In genomic region chr14:20306079-20306423, GRCh38 we compare ENCODE assay signal across 8 cellular contexts. TPM values are rescaled to one million over a fixed set of nuclear protein-coding genes. Genes with fewer than 3 reads are reported as not detected.
DNase-seq lines count a peak whose midpoint lies in the region; ATAC-seq lines count a peak whose summit lies in the region.

No MANE protein-coding gene starts in this region.

- H3K27ac Mint-ChIP-seq in stimulated activated naive CD8-positive, alpha-beta T cell treated with anti-CD3 and anti-CD28 coated beads, Interleukin-15, Interleukin-2, amounts not matched to agents 100 ng/mL and 50 ng/mL, for 24 hours, result peak overlapping the region; percentile 92
- H3K27ac Mint-ChIP-seq in activated T-helper 2 cell treated with anti-CD3 and anti-CD28 coated beads, Interferon-gamma antibody, Interleukin-2, Interleukin-4, amounts not matched to agents 10 μg/mL and 5 μg/mL and 100 μg/mL, durations not matched to agents 14 hours and 24 hours and 36 hours, result peak overlapping the region; percentile 86
- H3K27ac Mint-ChIP-seq in memory B cell, result peak overlapping the region; percentile 68

- H3K9me3 Mint-ChIP-seq in stimulated activated naive CD8-positive, alpha-beta T cell treated with anti-CD3 and anti-CD28 coated beads, Interleukin-15, Interleukin-2, amounts not matched to agents 100 ng/mL and 50 ng/mL, for 24 hours, result no peaks in the 10 kb centered on the region
- no peaks in the 10 kb centered on the region for H3K9me3 Mint-ChIP-seq in activated T-helper 2 cell treated with anti-CD3 and anti-CD28 coated beads, Interferon-gamma antibody, Interleukin-2, Interleukin-4, amounts not matched to agents 10 μg/mL and 5 μg/mL and 100 μg/mL, durations not matched to agents 14 hours and 24 hours and 36 hours
- H3K9me3 Mint-ChIP-seq in memory B cell, result no peaks in the 10 kb centered on the region

- no peak for ATAC-seq in stimulated activated naive CD8-positive, alpha-beta T cell treated with anti-CD3 and anti-CD28 coated beads, Interleukin-15, Interleukin-2, amounts not matched to agents 100 U/mL and 50 U/mL, for 24 hours
- no peak for ATAC-seq in memory B cell (ENCODE audit: low read depth)

- intact Hi-C loops in activated T-helper 2 cell treated with anti-CD3 and anti-CD28 coated beads, Interferon-gamma antibody, Interleukin-2, Interleukin-4, amounts not matched to agents 10 μg/mL and 5 μg/mL and 100 μg/mL, durations not matched to agents 14 hours and 24 hours and 36 hours (cut with micrococcal nuclease), result no loop called here

- no peak for DNase-seq in stimulated activated naive CD8-positive, alpha-beta T cell treated with anti-CD3 and anti-CD28 coated beads, Interleukin-15, Interleukin-2, amounts not matched to agents 100 U/mL and 50 U/mL, for 24 hours
- DNase-seq in activated T-helper 2 cell treated with anti-CD3 and anti-CD28 coated beads, Interferon-gamma antibody, Interleukin-2, Interleukin-4, amounts not matched to agents 10 μg/mL and 5 μg/mL and 100 μg/mL, durations not matched to agents 14 hours and 24 hours and 36 hours (ENCODE audit: low spot score), result no peak
- DNase-seq in memory B cell (ENCODE audit: low spot score in 2 of 2) (no peak), MV-4-11 (lab: John Stamatoyannopoulos, UW) (no peak), medulla oblongata (ENCODE audit: extremely low spot score) (no peak), NAMALWA (ENCODE audit: low spot score) (no peak), NCI-H345 (lab: John Stamatoyannopoulos, UW) (no peak)

- peaks cover 28% of the 10 kb centered on the region for H3K4me1 Mint-ChIP-seq in stimulated activated naive CD8-positive, alpha-beta T cell treated with anti-CD3 and anti-CD28 coated beads, Interleukin-15, Interleukin-2, amounts not matched to agents 100 ng/mL and 50 ng/mL, for 24 hours (ENCODE audit: low read depth)
- H3K4me1 Mint-ChIP-seq in activated T-helper 2 cell treated with anti-CD3 and anti-CD28 coated beads, Interferon-gamma antibody, Interleukin-2, Interleukin-4, amounts not matched to agents 10 μg/mL and 5 μg/mL and 100 μg/mL, durations not matched to agents 14 hours and 24 hours and 36 hours (ENCODE audit: low read depth), result peaks cover 29% of the 10 kb centered on the region
- H3K4me1 Mint-ChIP-seq in memory B cell, result peaks cover 22% of the 10 kb centered on the region

- peak overlapping the region; percentile 95 for H3K4me3 Mint-ChIP-seq in stimulated activated naive CD8-positive, alpha-beta T cell treated with anti-CD3 and anti-CD28 coated beads, Interleukin-15, Interleukin-2, amounts not matched to agents 100 ng/mL and 50 ng/mL, for 24 hours
- H3K4me3 Mint-ChIP-seq in activated T-helper 2 cell treated with anti-CD3 and anti-CD28 coated beads, Interferon-gamma antibody, Interleukin-2, Interleukin-4, amounts not matched to agents 10 μg/mL and 5 μg/mL and 100 μg/mL, durations not matched to agents 14 hours and 24 hours and 36 hours (ENCODE audit: low read depth), result peak overlapping the region; percentile 92
- peak overlapping the region; percentile 89 for H3K4me3 Mint-ChIP-seq in memory B cell

- peaks cover 8% of the 10 kb centered on the region for H3K36me3 Mint-ChIP-seq in stimulated activated naive CD8-positive, alpha-beta T cell treated with anti-CD3 and anti-CD28 coated beads, Interleukin-15, Interleukin-2, amounts not matched to agents 100 ng/mL and 50 ng/mL, for 24 hours (ENCODE audit: low read depth)
- H3K36me3 Mint-ChIP-seq in activated T-helper 2 cell treated with anti-CD3 and anti-CD28 coated beads, Interferon-gamma antibody, Interleukin-2, Interleukin-4, amounts not matched to agents 10 μg/mL and 5 μg/mL and 100 μg/mL, durations not matched to agents 14 hours and 24 hours and 36 hours (ENCODE audit: low read depth), result peaks cover 16% of the 10 kb centered on the region
- H3K36me3 Mint-ChIP-seq in memory B cell, result peaks cover 15% of the 10 kb centered on the region

- H3K27me3 Mint-ChIP-seq in stimulated activated naive CD8-positive, alpha-beta T cell treated with anti-CD3 and anti-CD28 coated beads, Interleukin-15, Interleukin-2, amounts not matched to agents 100 ng/mL and 50 ng/mL, for 24 hours, result no peaks in the 10 kb centered on the region
- H3K27me3 Mint-ChIP-seq in activated T-helper 2 cell treated with anti-CD3 and anti-CD28 coated beads, Interferon-gamma antibody, Interleukin-2, Interleukin-4, amounts not matched to agents 10 μg/mL and 5 μg/mL and 100 μg/mL, durations not matched to agents 14 hours and 24 hours and 36 hours (ENCODE audit: low read depth), result no peaks in the 10 kb centered on the region
- no peaks in the 10 kb centered on the region for H3K27me3 Mint-ChIP-seq in memory B cell

RNA-seq across cellular contexts. Expression of gene TTC5, which starts 0.3 kb away (rescaled TPM):
- 30.4 and 31.2 TPM in 2 replicates for total RNA-seq in activated T-helper 2 cell treated with anti-CD3 and anti-CD28 coated beads, Interferon-gamma antibody, Interleukin-2, Interleukin-4, amounts not matched to agents 10 μg/mL and 5 μg/mL and 100 μg/mL, durations not matched to agents 14 hours and 24 hours and 36 hours

RNA-seq across cellular contexts. Expression of gene CCNB1IP1, which starts 27.0 kb away (rescaled TPM):
- 44.0 and 46.8 TPM in 2 replicates for total RNA-seq in activated T-helper 2 cell treated with anti-CD3 and anti-CD28 coated beads, Interferon-gamma antibody, Interleukin-2, Interleukin-4, amounts not matched to agents 10 μg/mL and 5 μg/mL and 100 μg/mL, durations not matched to agents 14 hours and 24 hours and 36 hours

RNA-seq across cellular contexts. Expression of gene PARP2, which starts 37.4 kb away (rescaled TPM):
- 31.2 and 31.5 TPM in 2 replicates for total RNA-seq in activated T-helper 2 cell treated with anti-CD3 and anti-CD28 coated beads, Interferon-gamma antibody, Interleukin-2, Interleukin-4, amounts not matched to agents 10 μg/mL and 5 μg/mL and 100 μg/mL, durations not matched to agents 14 hours and 24 hours and 36 hours
